Comparison of ENCODE assay signal across 20 cellular contexts in genomic region chr5:36443941-36444340, GRCh38.
"Had no signal": no experiment of that assay in that cellular context is flagged by ENCODE, and none has a peak within 500 bp of the region (broad histone marks: within the 10 kb centered on the region; RNA-seq: fewer than 3 reads in every experiment).

No MANE protein-coding gene starts in this region.

- DNase-seq: activated B cell treated with CpG ODN at 0.5 μM for 24 hours; activated CD4-positive, alpha-beta T cell treated with anti-CD3 and anti-CD28 coated beads for 48 hours; activated CD8-positive, alpha-beta memory T cell treated with anti-CD3 and anti-CD28 coated beads, Interleukin-2, amount 50 U/mL, for 4 hours; activated CD8-positive, alpha-beta T cell treated with anti-CD3 and anti-CD28 coated beads, Interleukin-2, amount 10 ng/mL, durations not matched to agents 7 days and 5 days; activated effector memory CD4-positive, alpha-beta T cell treated with anti-CD3 and anti-CD28 coated beads, Interleukin-2, amount 50 U/mL, for 16 hours; activated T-cell treated with anti-CD3 and anti-CD28 coated beads, Interleukin-2, amount 50 U/mL, for 48 hours; cerebellar nuclear complex; effector memory CD4-positive, alpha-beta T cell; naive thymus-derived CD4-positive, alpha-beta T cell; T-helper 17 cell had no signal

- H3K9me3 Mint-ChIP-seq: activated B cell treated with CpG ODN at 0.5 μM for 24 hours; dendritic cell treated with granulocyte-macrophage colony-stimulating factor and Interleukin-4, amounts not matched to agents 40 ng/mL and 50 ng/mL, for 4 days; stimulated activated effector memory CD8-positive, alpha-beta T cell treated with anti-CD3 and anti-CD28 coated beads, Interleukin-12 subunit alpha, Interleukin-12 subunit beta, amount 100 ng/mL, for 72 hours had no signal

- H3K4me1 Mint-ChIP-seq: activated B cell treated with CpG ODN at 0.5 μM for 24 hours; stimulated activated effector memory CD8-positive, alpha-beta T cell treated with anti-CD3 and anti-CD28 coated beads, Interleukin-12 subunit alpha, Interleukin-12 subunit beta, amount 100 ng/mL, for 72 hours had no signal

- H3K36me3 Mint-ChIP-seq: stimulated activated effector memory CD8-positive, alpha-beta T cell treated with anti-CD3 and anti-CD28 coated beads, Interleukin-12 subunit alpha, Interleukin-12 subunit beta, amount 100 ng/mL, for 72 hours had no signal

- H3K4me3 Mint-ChIP-seq: activated B cell treated with CpG ODN at 0.5 μM for 24 hours; activated CD8-positive, alpha-beta T cell treated with anti-CD3 and anti-CD28 coated beads, Interleukin-2, amount 10 ng/mL, durations not matched to agents 7 days and 5 days; dendritic cell treated with granulocyte-macrophage colony-stimulating factor and Interleukin-4, amounts not matched to agents 40 ng/mL and 50 ng/mL, for 4 days; naive thymus-derived CD4-positive, alpha-beta T cell; stimulated activated effector memory CD8-positive, alpha-beta T cell treated with anti-CD3 and anti-CD28 coated beads, Interleukin-12 subunit alpha, Interleukin-12 subunit beta, amount 100 ng/mL, for 72 hours; T-helper 17 cell had no signal

- H3K27me3 ChIP-seq: gastroesophageal sphincter, heart right ventricle, pancreas, transverse colon had no signal

- H3K27me3 Mint-ChIP-seq: dendritic cell treated with granulocyte-macrophage colony-stimulating factor and Interleukin-4, amounts not matched to agents 40 ng/mL and 50 ng/mL, for 4 days had no signal

- FAIRE-seq: islet of Langerhans, pancreas, TTC549 had no signal

- H3K27ac Mint-ChIP-seq: activated B cell treated with CpG ODN at 0.5 μM for 24 hours; activated CD8-positive, alpha-beta T cell treated with anti-CD3 and anti-CD28 coated beads, Interleukin-2, amount 10 ng/mL, durations not matched to agents 7 days and 5 days; stimulated activated effector memory CD8-positive, alpha-beta T cell treated with anti-CD3 and anti-CD28 coated beads, Interleukin-12 subunit alpha, Interleukin-12 subunit beta, amount 100 ng/mL, for 72 hours; T-helper 17 cell had no signal

- H3K36me3 ChIP-seq: gastroesophageal sphincter, heart right ventricle, pancreas, transverse colon had no signal

- H3K4me3 ChIP-seq: gastroesophageal sphincter, heart right ventricle, mucosa of descending colon, pancreas, transverse colon had no signal

- H3K4me1 ChIP-seq: gastroesophageal sphincter, transverse colon had no signal

- H3K27ac ChIP-seq: gastroesophageal sphincter, transverse colon had no signal

- H3K9me3 ChIP-seq: gastroesophageal sphincter, heart right ventricle, mucosa of descending colon, pancreas, transverse colon had no signal

- ATAC-seq: activated CD8-positive, alpha-beta T cell treated with anti-CD3 and anti-CD28 coated beads, Interleukin-2, amount 10 ng/mL, durations not matched to agents 7 days and 5 days; activated naive CD4-positive, alpha-beta T cell treated with anti-CD3 and anti-CD28 coated beads, Interleukin-2, amount 50 U/mL, for 72 hours; mucosa of descending colon; naive thymus-derived CD4-positive, alpha-beta T cell; stimulated activated effector memory CD8-positive, alpha-beta T cell treated with anti-CD3 and anti-CD28 coated beads, Interleukin-12 subunit alpha, Interleukin-12 subunit beta, amount 100 ng/mL, for 72 hours; T-helper 17 cell had no signal
